ENCODE assay signal across 8 cellular contexts in the genomic region with DNA sequence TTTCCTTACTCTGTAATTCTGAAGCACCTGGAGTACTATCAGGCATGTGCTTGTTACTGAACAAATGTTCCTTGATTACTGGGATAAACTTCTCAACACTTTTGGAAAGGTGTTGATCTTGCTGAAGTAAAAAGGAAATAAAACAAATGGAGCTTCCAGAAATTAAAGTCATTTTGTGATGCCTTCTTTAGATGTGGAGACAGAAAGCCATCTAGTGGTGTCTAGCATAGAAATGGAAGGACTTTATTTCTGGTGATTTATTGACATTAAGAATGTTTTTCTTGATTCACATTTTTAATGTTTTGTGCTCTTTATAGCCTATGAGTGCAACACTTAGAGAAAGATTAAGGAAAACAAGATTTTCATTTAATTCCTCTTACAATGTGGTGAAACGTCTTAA. TPM values are rescaled to one million over a fixed set of nuclear protein-coding genes. Genes with fewer than 3 reads are reported as not detected.
DNase-seq lines count a peak whose midpoint lies in the region; ATAC-seq and TF ChIP-seq lines count a peak whose summit lies in the region.

No MANE protein-coding gene starts in this region.

- peaks cover 16% of the 10 kb centered on the region for H3K36me3 Mint-ChIP-seq in activated CD8-positive, alpha-beta T cell treated with anti-CD3 and anti-CD28 coated beads, Interleukin-2, amount 10 ng/mL, durations not matched to agents 7 days and 5 days (ENCODE audit: low read depth)

- H3K9ac ChIP-seq in BLaER1 treated with 17β-estradiol and CSF1 and Interleukin-3, amounts not matched to agents 10 nM and 100 nM, result peak overlapping the region in 3 of 11 experiments; percentile 8 to 97 (median 13); a peak in 6 of 22 replicates
- no peak overlapping the region for H3K9ac ChIP-seq in liver (ENCODE audit: low read depth in 1 of 2, low read length in 2 of 2)

- no peak for ATAC-seq in activated CD8-positive, alpha-beta T cell treated with anti-CD3 and anti-CD28 coated beads, Interleukin-2, amount 10 ng/mL, durations not matched to agents 7 days and 5 days
- ATAC-seq in GM18867 (IDR thresholded peaks at IDR 0.05; ENCODE audit: unreplicated experiment) (no peak), GM19455 (IDR thresholded peaks at IDR 0.05; ENCODE audit: unreplicated experiment) (no peak)

- no peak overlapping the region for H3K27ac Mint-ChIP-seq in activated CD8-positive, alpha-beta T cell treated with anti-CD3 and anti-CD28 coated beads, Interleukin-2, amount 10 ng/mL, durations not matched to agents 7 days and 5 days

- H3K9me3 Mint-ChIP-seq in activated CD8-positive, alpha-beta T cell treated with anti-CD3 and anti-CD28 coated beads, Interleukin-2, amount 10 ng/mL, durations not matched to agents 7 days and 5 days (ENCODE audit: insufficient read depth), result no peaks in the 10 kb centered on the region

- H3K4me1 Mint-ChIP-seq in activated CD8-positive, alpha-beta T cell treated with anti-CD3 and anti-CD28 coated beads, Interleukin-2, amount 10 ng/mL, durations not matched to agents 7 days and 5 days (ENCODE audit: low read depth), result peaks cover 27% of the 10 kb centered on the region

- no peaks in the 10 kb centered on the region for H3K27me3 Mint-ChIP-seq in activated CD8-positive, alpha-beta T cell treated with anti-CD3 and anti-CD28 coated beads, Interleukin-2, amount 10 ng/mL, durations not matched to agents 7 days and 5 days (ENCODE audit: low read depth)

- H3K27ac ChIP-seq in BLaER1 treated with 17β-estradiol and CSF1 and Interleukin-3, amounts not matched to agents 10 nM and 100 nM, result no peak overlapping the region
- no peak overlapping the region for H3K27ac ChIP-seq in liver (ENCODE audit: low read depth in 1 of 2, low read length in 2 of 2)

- POLR2A ChIA-PET in activated CD8-positive, alpha-beta T cell treated with anti-CD3 and anti-CD28 coated beads, Interleukin-2, amount 10 ng/mL, durations not matched to agents 7 days and 5 days (lab: Charles Lee), result interaction anchor here (1.1 to 3.0 kb wide), 3 partner anchors 157 to 236 kb away, joined by 3 to 17 read pairs (median 15); partner anchors contain the start of gene SLK

- CTCF ChIA-PET in activated CD8-positive, alpha-beta T cell treated with anti-CD3 and anti-CD28 coated beads, Interleukin-2, amount 10 ng/mL, durations not matched to agents 7 days and 5 days (lab: Charles Lee), result interaction anchor here (0.7 to 6.2 kb wide), 18 partner anchors 10 to 238 kb away, joined by 3 to 60 read pairs (median 4); no protein-coding TSS in a partner anchor

- TF ChIP-seq CTCF in liver (IDR thresholded peaks at IDR 0.05; ENCODE audit: low read depth, low read length, missing input control), result peak; percentile 35

- WGBS in liver, result 77% methylated on average over 1 of the region's 1 CpG

- TF ChIP-seq RAD21 in liver (IDR thresholded peaks at IDR 0.05), result peak; percentile 70 to 78

- no peaks in the 10 kb centered on the region for H3K9me3 ChIP-seq in BLaER1 treated with 17β-estradiol and CSF1 and Interleukin-3, amounts not matched to agents 10 nM and 100 nM (replicated peaks in 1 of 11)
- no peaks in the 10 kb centered on the region for H3K9me3 ChIP-seq in liver (ENCODE audit: control insufficient read depth in 4 of 4, low read length in 3 of 4)

- H3K4me3 Mint-ChIP-seq in activated CD8-positive, alpha-beta T cell treated with anti-CD3 and anti-CD28 coated beads, Interleukin-2, amount 10 ng/mL, durations not matched to agents 7 days and 5 days, result peak overlapping the region; percentile 93

- H4K20me1 ChIP-seq in BLaER1 treated with 17β-estradiol and CSF1 and Interleukin-3, amounts not matched to agents 10 nM and 100 nM, result no peaks in the 10 kb centered on the region

- H3K4me3 ChIP-seq in BLaER1 treated with 17β-estradiol and CSF1 and Interleukin-3, amounts not matched to agents 10 nM and 100 nM, result peak overlapping the region in 7 of 10 experiments; percentile 75 to 92 (median 84); a peak in 7 of 20 replicates
- H3K4me3 ChIP-seq in liver (ENCODE audit: low read depth in 1 of 3, low read length in 3 of 3), result no peak overlapping the region

- peak overlapping the region; percentile 71 to 90 (median 82); a peak in 21 of 22 replicates for H3K4me2 ChIP-seq in BLaER1 treated with 17β-estradiol and CSF1 and Interleukin-3, amounts not matched to agents 10 nM and 100 nM

- peak; percentile 8 for DNase-seq in H4 (ENCODE audit: low spot score)
- DNase-seq in activated CD8-positive, alpha-beta T cell treated with anti-CD3 and anti-CD28 coated beads, Interleukin-2, amount 10 ng/mL, durations not matched to agents 7 days and 5 days, result no peak
- no peak for DNase-seq in NCI-H1092 (lab: John Stamatoyannopoulos, UW)
- DNase-seq in NOMO-1 treated with dmso at 0.1 percent for 144 hours (lab: John Stamatoyannopoulos, UW; ENCODE audit: unreplicated experiment), result no peak

- peaks cover 4 to 28% (median 16%) of the 10 kb centered on the region in 11 experiments; a peak in 12 of 22 replicates for H3K36me3 ChIP-seq in BLaER1 treated with 17β-estradiol and CSF1 and Interleukin-3, amounts not matched to agents 10 nM and 100 nM
- H3K36me3 ChIP-seq in liver (ENCODE audit: control insufficient read depth in 4 of 4, insufficient read depth in 3 of 4, low read depth in 1 of 4, low read length in 3 of 4), result no peaks in the 10 kb centered on the region

- no peaks in the 10 kb centered on the region for H3K27me3 ChIP-seq in BLaER1 treated with 17β-estradiol and CSF1 and Interleukin-3, amounts not matched to agents 10 nM and 100 nM
- no peaks in the 10 kb centered on the region for H3K27me3 ChIP-seq in liver (ENCODE audit: control insufficient read depth in 4 of 4, insufficient read depth in 4 of 4, low read length in 3 of 4)

- H3K4me1 ChIP-seq in BLaER1 treated with 17β-estradiol and CSF1 and Interleukin-3, amounts not matched to agents 10 nM and 100 nM, result peaks cover 19 to 40% (median 28%) of the 10 kb centered on the region in 10 experiments
- peaks cover 0 to 7% (median 4%) of the 10 kb centered on the region in 4 donors for H3K4me1 ChIP-seq in liver (ENCODE audit: control insufficient read depth in 4 of 4, insufficient read depth in 4 of 4, low read length in 3 of 4)

TF ChIP-seq in liver, 16 proteins besides CTCF, POLR2A, EP300 and RAD21:
- TF ChIP-seq, protein P1, sequence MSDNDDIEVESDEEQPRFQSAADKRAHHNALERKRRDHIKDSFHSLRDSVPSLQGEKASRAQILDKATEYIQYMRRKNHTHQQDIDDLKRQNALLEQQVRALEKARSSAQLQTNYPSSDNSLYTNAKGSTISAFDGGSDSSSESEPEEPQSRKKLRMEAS (IDR thresholded peaks at IDR 0.05), result no peak
- TF ChIP-seq TAF1 (conservative IDR thresholded peaks at IDR 0.05), result peak; percentile 17
TF ChIP-seq in liver: peak in this region for 1.

RNA-seq across cellular contexts. Expression of gene SFR1, which starts 1.4 kb away (rescaled TPM):
- 8.9 and 9.3 TPM in 2 replicates for total RNA-seq in H4 (2014; rRNA removed; shearing (Covaris generic))
- 10 to 100 TPM; 13.0 to 14.9 TPM for total RNA-seq in activated CD8-positive, alpha-beta T cell treated with anti-CD3 and anti-CD28 coated beads, Interleukin-2, amount 10 ng/mL, durations not matched to agents 7 days and 5 days
- 1 to 10 TPM; 1.7 to 5.5 TPM for total RNA-seq in liver
- 1 to 10 TPM in 1 of 2 donors, under 1 TPM in 1; 0.83 to 1.5 TPM for polyA plus RNA-seq in liver

RNA-seq across cellular contexts. Expression of gene COL17A1, which starts 37.7 kb away (rescaled TPM):
- total RNA-seq in H4 (2014; rRNA removed; shearing (Covaris generic)), result not detected in 2 replicates
- not detected for total RNA-seq in activated CD8-positive, alpha-beta T cell treated with anti-CD3 and anti-CD28 coated beads, Interleukin-2, amount 10 ng/mL, durations not matched to agents 7 days and 5 days
- 1 to 10 TPM in 1 of 2 donors, not detected in 1; 1.7 TPM for total RNA-seq in liver
- polyA plus RNA-seq in liver, result under 1 TPM in 1 of 2 donors, not detected in 1; 0.05 TPM

Comparison
In these comparisons a context has a peak if more than half of its experiments do, and no peak if none do; other contexts are left out.
1. H3K4me3 ChIP-seq: peak in BLaER1 treated with 17β-estradiol and CSF1 and Interleukin-3, amounts not matched to agents 10 nM and 100 nM (7 of 10); none in liver (0 of 3).